9 cellular contexts compared by ENCODE assay signal in the genomic region with DNA sequence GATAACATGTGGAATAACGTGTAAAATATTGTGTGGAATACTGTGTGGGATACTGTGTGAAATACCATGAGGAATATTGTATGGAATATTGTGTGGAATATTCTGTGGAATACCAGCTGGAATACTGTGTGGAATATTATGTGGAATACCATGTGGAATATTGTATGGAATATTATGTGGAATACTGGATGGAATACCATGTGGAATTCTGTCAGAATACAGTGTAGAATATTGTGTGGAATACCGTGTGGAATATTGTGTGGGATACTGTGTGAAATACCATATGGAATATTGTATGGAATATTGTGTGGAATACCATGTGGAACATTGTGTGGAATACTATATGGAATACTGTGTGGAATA.
"Had no signal": no experiment of that assay in that cellular context is flagged by ENCODE, and none has a peak within 500 bp of the region (broad histone marks: within the 10 kb centered on the region; RNA-seq: fewer than 3 reads in every experiment).

No MANE protein-coding gene starts in this region.

- H3K9me3 ChIP-seq: left lung, pancreas, thyroid gland had no signal

- DNase-seq: activated effector memory CD4-positive, alpha-beta T cell treated with Interleukin-2 at 50 U/mL for 16 hours; foreskin keratinocyte; islet precursor cell; left lung; pancreas; SHP77 treated with DMSO at 0.1 percent for 48 hours; stimulated activated CD4-positive, alpha-beta T cell treated with anti-CD3 and anti-CD28 coated beads, Interleukin-12 subunit alpha, Interleukin-12 subunit beta, amount 100 ng/mL, for 4 hours; stimulated activated CD4-positive, alpha-beta T cell treated with anti-CD3 and anti-CD28 coated beads, Interleukin-4, amount 100 ng/mL, for 24 hours; thyroid gland had no signal

- ATAC-seq: foreskin keratinocyte, left lung, pancreas had no signal
